Comparison of ENCODE assay signal across 1 cellular context in the genomic region with DNA sequence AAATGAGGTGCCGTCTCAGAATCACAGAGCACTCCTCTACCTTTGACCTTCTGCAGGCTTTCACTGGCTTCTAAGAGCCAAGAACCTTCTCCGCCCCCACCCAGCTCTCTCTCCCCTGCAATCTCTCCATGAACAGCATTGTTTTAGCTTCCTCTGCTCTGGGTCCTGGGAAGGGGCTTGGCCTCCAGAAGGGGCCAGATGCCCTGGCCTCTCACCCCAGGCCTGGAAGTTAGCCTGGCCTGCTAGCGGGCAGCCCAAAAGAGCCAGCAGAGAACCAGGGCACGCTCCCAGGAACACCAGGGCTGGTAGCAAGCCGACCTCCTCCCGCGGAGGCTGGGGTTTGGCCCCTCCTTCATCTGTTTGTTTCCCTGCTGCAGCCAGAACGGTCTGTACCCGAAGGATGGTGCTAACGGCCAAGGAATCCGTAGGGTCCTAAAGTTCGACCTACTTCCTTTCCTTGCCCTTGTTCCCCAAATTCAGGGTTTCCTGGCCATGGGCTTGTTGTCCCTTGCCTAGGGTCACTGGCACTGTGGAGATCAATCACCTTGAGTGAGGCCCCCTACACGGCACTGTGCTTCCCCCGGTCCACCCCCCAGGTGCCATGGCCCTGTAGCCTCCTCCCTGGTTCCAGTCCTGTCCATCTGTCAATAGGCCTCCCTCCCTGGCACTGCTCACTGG.
TF ChIP-seq lines count a peak whose summit lies in the region.

No MANE protein-coding gene starts in this region.

TF ChIP-seq in HepG2, 621 proteins besides CTCF, POLR2A, EP300 and RAD21 (continued from another document):
- TF ChIP-seq MTA1 (CRISPR knock-in tag; IDR thresholded peaks at IDR 0.05; ENCODE audit: borderline replicate concordance) = peak; percentile 35; the same call in 1 of the 2 replicates
- 0 out of 2 replicates have a peak, but pooled peaks have one; percentile 18 for TF ChIP-seq ZBED4 (CRISPR knock-in tag; IDR thresholded peaks at IDR 0.05; ENCODE audit: borderline replicate concordance)
- TF ChIP-seq SAP130 (CRISPR knock-in tag; IDR thresholded peaks at IDR 0.05; ENCODE audit: low read depth) = peak; percentile 32; the same call in 1 of the 2 replicates
- no peak for TF ChIP-seq ZNF253 (CRISPR knock-in tag; IDR thresholded peaks at IDR 0.05; ENCODE audit: borderline replicate concordance)
- TF ChIP-seq IRF2 (CRISPR knock-in tag; IDR thresholded peaks at IDR 0.05) = 0 out of 2 replicates have a peak, but pooled peaks have one; percentile 60
- 0 out of 2 replicates have a peak, but pooled peaks have one; percentile 35 for TF ChIP-seq MYNN (CRISPR knock-in tag; IDR thresholded peaks at IDR 0.05; ENCODE audit: low read depth)
- peak; percentile 86 for TF ChIP-seq POLR2G (IDR thresholded peaks at IDR 0.05; ENCODE audit: low read depth, low read length)
- TF ChIP-seq KLF6 (CRISPR knock-in tag; IDR thresholded peaks at IDR 0.05) = 0 out of 2 replicates have a peak, but pooled peaks have one; percentile 38
- TF ChIP-seq, protein P1, sequence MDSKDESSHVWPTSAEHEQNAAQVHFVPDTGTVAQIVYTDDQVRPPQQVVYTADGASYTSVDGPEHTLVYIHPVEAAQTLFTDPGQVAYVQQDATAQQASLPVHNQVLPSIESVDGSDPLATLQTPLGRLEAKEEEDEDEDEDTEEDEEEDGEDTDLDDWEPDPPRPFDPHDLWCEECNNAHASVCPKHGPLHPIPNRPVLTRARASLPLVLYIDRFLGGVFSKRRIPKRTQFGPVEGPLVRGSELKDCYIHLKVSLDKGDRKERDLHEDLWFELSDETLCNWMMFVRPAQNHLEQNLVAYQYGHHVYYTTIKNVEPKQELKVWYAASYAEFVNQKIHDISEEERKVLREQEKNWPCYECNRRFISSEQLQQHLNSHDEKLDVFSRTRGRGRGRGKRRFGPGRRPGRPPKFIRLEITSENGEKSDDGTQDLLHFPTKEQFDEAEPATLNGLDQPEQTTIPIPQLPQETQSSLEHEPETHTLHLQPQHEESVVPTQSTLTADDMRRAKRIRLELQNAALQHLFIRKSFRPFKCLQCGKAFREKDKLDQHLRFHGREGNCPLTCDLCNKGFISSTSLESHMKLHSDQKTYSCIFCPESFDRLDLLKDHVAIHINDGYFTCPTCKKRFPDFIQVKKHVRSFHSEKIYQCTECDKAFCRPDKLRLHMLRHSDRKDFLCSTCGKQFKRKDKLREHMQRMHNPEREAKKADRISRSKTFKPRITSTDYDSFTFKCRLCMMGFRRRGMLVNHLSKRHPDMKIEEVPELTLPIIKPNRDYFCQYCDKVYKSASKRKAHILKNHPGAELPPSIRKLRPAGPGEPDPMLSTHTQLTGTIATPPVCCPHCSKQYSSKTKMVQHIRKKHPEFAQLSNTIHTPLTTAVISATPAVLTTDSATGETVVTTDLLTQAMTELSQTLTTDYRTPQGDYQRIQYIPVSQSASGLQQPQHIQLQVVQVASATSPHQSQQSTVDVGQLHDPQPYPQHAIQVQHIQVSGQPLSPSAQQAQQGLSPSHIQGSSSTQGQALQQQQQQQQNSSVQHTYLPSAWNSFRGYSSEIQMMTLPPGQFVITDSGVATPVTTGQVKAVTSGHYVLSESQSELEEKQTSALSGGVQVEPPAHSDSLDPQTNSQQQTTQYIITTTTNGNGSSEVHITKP (CRISPR knock-in tag; IDR thresholded peaks at IDR 0.05; ENCODE audit: low read depth) = 0 out of 2 replicates have a peak, but pooled peaks have one; percentile 33
- peak; percentile 43; the same call in 1 of the 2 replicates for TF ChIP-seq GABPB1 (CRISPR knock-in tag; IDR thresholded peaks at IDR 0.05)
- no peak for TF ChIP-seq SOX6 (IDR thresholded peaks at IDR 0.05)
- peak; percentile 64 for TF ChIP-seq SOX6 (CRISPR knock-in tag; IDR thresholded peaks at IDR 0.05)
- no peak for TF ChIP-seq KLF16 (CRISPR knock-in tag; IDR thresholded peaks at IDR 0.05)
- TF ChIP-seq, protein P2, sequence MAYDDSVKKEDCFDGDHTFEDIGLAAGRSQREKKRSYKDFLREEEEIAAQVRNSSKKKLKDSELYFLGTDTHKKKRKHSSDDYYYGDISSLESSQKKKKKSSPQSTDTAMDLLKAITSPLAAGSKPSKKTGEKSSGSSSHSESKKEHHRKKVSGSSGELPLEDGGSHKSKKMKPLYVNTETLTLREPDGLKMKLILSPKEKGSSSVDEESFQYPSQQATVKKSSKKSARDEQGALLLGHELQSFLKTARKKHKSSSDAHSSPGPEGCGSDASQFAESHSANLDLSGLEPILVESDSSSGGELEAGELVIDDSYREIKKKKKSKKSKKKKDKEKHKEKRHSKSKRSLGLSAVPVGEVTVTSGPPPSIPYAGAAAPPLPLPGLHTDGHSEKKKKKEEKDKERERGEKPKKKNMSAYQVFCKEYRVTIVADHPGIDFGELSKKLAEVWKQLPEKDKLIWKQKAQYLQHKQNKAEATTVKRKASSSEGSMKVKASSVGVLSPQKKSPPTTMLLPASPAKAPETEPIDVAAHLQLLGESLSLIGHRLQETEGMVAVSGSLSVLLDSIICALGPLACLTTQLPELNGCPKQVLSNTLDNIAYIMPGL (CRISPR knock-in tag; IDR thresholded peaks at IDR 0.05; ENCODE audit: borderline replicate concordance in 1 of 2, low read depth in 1 of 2) = peak; percentile 33 to 34; a peak in 1 of 4 replicates
- TF ChIP-seq, protein P3, sequence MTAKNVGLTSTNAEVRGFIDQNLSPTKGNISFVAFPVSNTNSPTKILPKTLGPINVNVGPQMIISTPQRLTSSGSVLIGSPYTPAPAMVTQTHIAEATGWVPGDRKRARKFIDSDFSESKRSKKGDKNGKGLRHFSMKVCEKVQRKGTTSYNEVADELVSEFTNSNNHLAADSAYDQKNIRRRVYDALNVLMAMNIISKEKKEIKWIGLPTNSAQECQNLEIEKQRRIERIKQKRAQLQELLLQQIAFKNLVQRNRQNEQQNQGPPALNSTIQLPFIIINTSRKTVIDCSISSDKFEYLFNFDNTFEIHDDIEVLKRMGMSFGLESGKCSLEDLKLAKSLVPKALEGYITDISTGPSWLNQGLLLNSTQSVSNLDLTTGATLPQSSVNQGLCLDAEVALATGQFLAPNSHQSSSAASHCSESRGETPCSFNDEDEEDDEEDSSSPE (CRISPR knock-in tag; IDR thresholded peaks at IDR 0.05) = peak; percentile 36; the same call in 1 of the 2 replicates
- no peak for TF ChIP-seq ZNF776 (CRISPR knock-in tag; IDR thresholded peaks at IDR 0.05)
- no peak for TF ChIP-seq ZNF619 (CRISPR knock-in tag; IDR thresholded peaks at IDR 0.05)
- TF ChIP-seq MIER3 (CRISPR knock-in tag; IDR thresholded peaks at IDR 0.05; ENCODE audit: borderline replicate concordance) = peak; percentile 14; the same call in 1 of the 2 replicates
- TF ChIP-seq NFKB2 (CRISPR knock-in tag; IDR thresholded peaks at IDR 0.05; ENCODE audit: borderline replicate concordance) = peak; percentile 58; the same call in 1 of the 2 replicates
- TF ChIP-seq TEAD3 (CRISPR knock-in tag; optimal IDR thresholded peaks at IDR 0.05; ENCODE audit: borderline replicate concordance) = peak; percentile 57
- peak; percentile 64 for TF ChIP-seq ZNF710 (CRISPR knock-in tag; IDR thresholded peaks at IDR 0.05; ENCODE audit: borderline replicate concordance)
- peak; percentile 49; the same call in 1 of the 2 replicates for TF ChIP-seq RXRA (CRISPR knock-in tag; IDR thresholded peaks at IDR 0.05)
- TF ChIP-seq, protein P4, sequence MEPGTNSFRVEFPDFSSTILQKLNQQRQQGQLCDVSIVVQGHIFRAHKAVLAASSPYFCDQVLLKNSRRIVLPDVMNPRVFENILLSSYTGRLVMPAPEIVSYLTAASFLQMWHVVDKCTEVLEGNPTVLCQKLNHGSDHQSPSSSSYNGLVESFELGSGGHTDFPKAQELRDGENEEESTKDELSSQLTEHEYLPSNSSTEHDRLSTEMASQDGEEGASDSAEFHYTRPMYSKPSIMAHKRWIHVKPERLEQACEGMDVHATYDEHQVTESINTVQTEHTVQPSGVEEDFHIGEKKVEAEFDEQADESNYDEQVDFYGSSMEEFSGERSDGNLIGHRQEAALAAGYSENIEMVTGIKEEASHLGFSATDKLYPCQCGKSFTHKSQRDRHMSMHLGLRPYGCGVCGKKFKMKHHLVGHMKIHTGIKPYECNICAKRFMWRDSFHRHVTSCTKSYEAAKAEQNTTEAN (CRISPR knock-in tag; conservative IDR thresholded peaks at IDR 0.05) = 0 out of 2 replicates have a peak, but pooled peaks have one; percentile 15
- TF ChIP-seq PPARG (CRISPR knock-in tag; conservative IDR thresholded peaks at IDR 0.05) = 0 out of 2 replicates have a peak, but pooled peaks have one; percentile 8
- no peak; the same call in 1 of the 2 replicates for TF ChIP-seq RFXAP (CRISPR knock-in tag; IDR thresholded peaks at IDR 0.05; ENCODE audit: borderline replicate concordance)
- peak; percentile 37 for TF ChIP-seq PITX1 (CRISPR knock-in tag; IDR thresholded peaks at IDR 0.05)
- TF ChIP-seq ZNF709 (CRISPR knock-in tag; IDR thresholded peaks at IDR 0.05) = no peak
- peak; percentile 51; the same call in 1 of the 2 replicates for TF ChIP-seq KAT7 (CRISPR knock-in tag; IDR thresholded peaks at IDR 0.05; ENCODE audit: borderline replicate concordance)
TF ChIP-seq in HepG2: peak in this region for 108.
